ENCODE assay signal across 8 cellular contexts in genomic region chr19:662962-663681, GRCh38. TPM values are rescaled to one million over a fixed set of nuclear protein-coding genes. Genes with fewer than 3 reads are reported as not detected.
A peak's percentile ranks its signal among the peaks of the same experiment; 100 is the strongest.
DNase-seq lines count a peak whose midpoint lies in the region; ATAC-seq, FAIRE-seq and TF ChIP-seq lines count a peak whose summit lies in the region.

TSS of gene RNF126 (minus strand) at chr19:663214. CDS start at chr19:663121, 93 bp downstream.

- no peaks in the 10 kb centered on the region for H3K36me3 ChIP-seq in ACC112 (ENCODE audit: insufficient read depth, low read length)
- H3K36me3 ChIP-seq in kidney (ENCODE audit: control insufficient read depth in 1 of 2, insufficient read depth in 2 of 2, low read length in 2 of 2), result no peaks in the 10 kb centered on the region

- intact Hi-C loops in kidney (cut with DNase I), result no loop called here

- peak within 1 kb of the TSS; percentile 50 to 86 for H3K9ac ChIP-seq in kidney (ENCODE audit: low read length in 2 of 2)

- peak; percentile 54 for ATAC-seq in GM18907 (IDR thresholded peaks at IDR 0.05; ENCODE audit: unreplicated experiment)
- ATAC-seq in HG03280 (IDR thresholded peaks at IDR 0.05; ENCODE audit: unreplicated experiment), result peak; percentile 69

- H3K79me2 ChIP-seq in ACC112 (ENCODE audit: control insufficient read depth, insufficient read depth, low read length, unreplicated experiment), result peaks cover 49% of the 10 kb centered on the region

- peak within 1 kb of the TSS; percentile 65 for H3K27ac ChIP-seq in ACC112 (ENCODE audit: low read depth, low read length)
- H3K27ac ChIP-seq in kidney (ENCODE audit: low read depth in 2 of 2, low read length in 2 of 2), result peak within 1 kb of the TSS; percentile 90 to 91

- H3K9me3 ChIP-seq in kidney (ENCODE audit: control insufficient read depth in 1 of 2, low read length in 2 of 2), result no peaks in the 10 kb centered on the region

- FAIRE-seq in kidney (lab: Jason Lieb, UNC), result no peak

- H3K4me1 ChIP-seq in ACC112 (ENCODE audit: control insufficient read depth, insufficient read depth, low read length, unreplicated experiment) (peaks cover 8% of the 10 kb centered on the region), kidney (ENCODE audit: control insufficient read depth in 1 of 2, insufficient read depth in 1 of 2, low read depth in 1 of 2, low read length in 2 of 2) (peaks cover 10 to 42% of the 10 kb centered on the region in 2 donors)

- no peaks in the 10 kb centered on the region for H3K27me3 ChIP-seq in ACC112 (ENCODE audit: insufficient read depth, low read length)

- DNase-seq in NCI-H446 treated with DMSO at 0.1 percent for 48 hours (lab: John Stamatoyannopoulos, UW) (peak; percentile 81), cerebellum (ENCODE audit: low spot score) (peak; percentile 98), kidney (peak; percentile 97)
- peak; percentile 89 for DNase-seq in activated CD4-positive, alpha-beta T cell treated with anti-CD3 and anti-CD28 coated beads for 1 hour
- DNase-seq in stimulated activated CD4-positive, alpha-beta T cell treated with anti-CD3 and anti-CD28 coated beads, Interleukin-15, amount 100 ng/mL, for 1 hour (ENCODE audit: low read depth in 1 of 2, low spot score in 1 of 2), result peak; percentile 91 to 98

- TF ChIP-seq CTCF in kidney (IDR thresholded peaks at IDR 0.05; ENCODE audit: borderline replicate concordance, extremely low read depth, insufficient read depth), result no peak

- H2AFZ ChIP-seq in ACC112 (ENCODE audit: low read length, unreplicated experiment), result peak within 1 kb of the TSS; percentile 93

- H3K4me3 ChIP-seq in ACC112 (ENCODE audit: low read depth, low read length) (peak within 1 kb of the TSS; percentile 96), kidney (ENCODE audit: low read length in 2 of 2) (peak within 1 kb of the TSS; percentile 75)

RNA-seq across cellular contexts. Expression of gene RNF126, which starts in this region (rescaled TPM):
- total RNA-seq in cerebellum (13.2 TPM), kidney (38.0 TPM)
- polyA plus RNA-seq in kidney (ENCODE audit: insufficient read depth, low read depth, low replicate concordance), result 33.3 TPM

Comparison
In these comparisons a context has a peak if more than half of its experiments do, and no peak if none do; other contexts are left out.
1. Peak in every context shown above with its lines: DNase-seq, ATAC-seq, H3K4me3 ChIP-seq and H3K27ac ChIP-seq.